Comparison of ENCODE assay signal across 22 cellular contexts in the genomic region with DNA sequence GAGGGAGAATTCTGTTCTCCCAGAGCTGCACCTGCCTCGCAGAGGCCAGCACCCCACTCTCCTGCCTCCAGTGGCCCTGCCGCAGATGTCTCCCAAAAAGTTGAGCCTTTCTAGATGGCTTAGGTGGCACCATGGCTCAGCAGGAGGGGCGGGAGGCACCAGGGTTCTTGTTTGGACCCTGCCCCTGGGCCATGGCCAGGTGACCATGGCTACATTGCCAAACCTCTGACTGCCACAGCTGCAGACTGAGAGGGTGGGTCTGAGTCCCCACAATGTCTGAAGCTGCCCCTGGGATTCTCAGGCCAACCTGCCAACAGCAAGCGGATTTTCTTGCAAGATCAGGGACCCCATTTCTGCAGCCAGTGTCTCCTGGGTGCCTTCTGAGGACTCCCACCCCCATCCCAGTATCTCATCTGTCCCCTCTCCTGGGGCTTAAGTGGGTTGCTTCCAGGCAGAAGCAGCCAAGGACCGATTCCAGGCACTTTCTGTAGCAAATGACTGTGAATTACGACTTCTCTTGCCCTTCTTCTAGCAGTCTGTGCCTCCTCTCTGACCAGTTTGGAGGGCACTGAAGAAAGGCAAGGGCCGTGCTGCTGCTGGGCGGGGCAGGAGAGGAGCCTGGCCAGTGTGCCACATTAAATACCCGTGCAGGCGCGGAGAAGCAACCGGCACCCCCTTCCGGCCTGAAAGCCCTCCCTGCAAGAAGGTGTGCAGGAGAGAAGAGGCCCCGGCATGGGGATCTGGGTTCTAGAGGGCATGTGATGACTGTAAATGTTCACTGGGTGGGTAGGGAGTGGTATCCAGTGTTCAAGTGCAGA. TPM values are rescaled to one million over a fixed set of nuclear protein-coding genes. Genes with fewer than 3 reads are reported as not detected.
DNase-seq lines count a peak whose midpoint lies in the region; ATAC-seq, FAIRE-seq and TF ChIP-seq lines count a peak whose summit lies in the region.
"Had no signal": no experiment of that assay in that cellular context is flagged by ENCODE, and none has a peak within 500 bp of the region (broad histone marks: within the 10 kb centered on the region; RNA-seq: fewer than 3 reads in every experiment).

No MANE protein-coding gene starts in this region.

- peaks cover 18% of the 10 kb centered on the region for H3K36me3 Mint-ChIP-seq in activated T-helper 2 cell treated with anti-CD3 and anti-CD28 coated beads, Interferon-gamma antibody, Interleukin-2, Interleukin-4, amounts not matched to agents 10 μg/mL and 5 μg/mL and 100 μg/mL, durations not matched to agents 14 hours and 24 hours and 36 hours (ENCODE audit: low read depth)

- no peaks in the 10 kb centered on the region for H3K27me3 ChIP-seq in BLaER1 treated with 17β-estradiol and CSF1 and Interleukin-3, amounts not matched to agents 10 nM and 100 nM
- H3K27me3 ChIP-seq in GM12878 (replicated peaks in 1 of 2; ENCODE audit: control insufficient read depth in 2 of 2, insufficient read depth in 2 of 2, low read length in 1 of 2) (no peaks in the 10 kb centered on the region), lower lobe of right lung (ENCODE audit: low read depth) (no peaks in the 10 kb centered on the region)
- H3K27me3 ChIP-seq: left lung, suprapubic skin had no signal

- H2AFZ ChIP-seq in GM12878 (ENCODE audit: control insufficient read depth, low read depth, low read length) = no peak overlapping the region
- H2AFZ ChIP-seq: PC-9 had no signal

- H3K9ac ChIP-seq in BLaER1 treated with 17β-estradiol and CSF1 and Interleukin-3, amounts not matched to agents 10 nM and 100 nM = no peak overlapping the region
- no peak overlapping the region for H3K9ac ChIP-seq in GM12878 (ENCODE audit: control insufficient read depth, insufficient read depth, low read length)

- no peak overlapping the region for H3K4me3 Mint-ChIP-seq in activated T-helper 2 cell treated with anti-CD3 and anti-CD28 coated beads, Interferon-gamma antibody, Interleukin-2, Interleukin-4, amounts not matched to agents 10 μg/mL and 5 μg/mL and 100 μg/mL, durations not matched to agents 14 hours and 24 hours and 36 hours (ENCODE audit: low read depth)
- H3K4me3 Mint-ChIP-seq: activated CD4-positive, alpha-beta memory T cell treated with anti-CD3 and anti-CD28 coated beads, Interleukin-2, amount 10 ng/mL, durations not matched to agents 7 days and 5 days; CD4-positive, alpha-beta T cell; endodermal cell had no signal

- no peak for FAIRE-seq in GM12878 (lab: Jason Lieb, UNC)
- FAIRE-seq: astrocyte, GM12891 had no signal

- H3K4me3 ChIP-seq in BLaER1 treated with 17β-estradiol and CSF1 and Interleukin-3, amounts not matched to agents 10 nM and 100 nM = no peak overlapping the region
- H3K4me3 ChIP-seq in GM12878 (no peak overlapping the region), lower lobe of right lung (no peak overlapping the region)
- H3K4me3 ChIP-seq: HAP-1, left lung, PC-9, suprapubic skin had no signal

- no peak for TF ChIP-seq RAD21 in GM12878 (IDR thresholded peaks at IDR 0.05; ENCODE audit: insufficient read depth, low read depth, low read length)

- H3K27ac Mint-ChIP-seq in activated T-helper 2 cell treated with anti-CD3 and anti-CD28 coated beads, Interferon-gamma antibody, Interleukin-2, Interleukin-4, amounts not matched to agents 10 μg/mL and 5 μg/mL and 100 μg/mL, durations not matched to agents 14 hours and 24 hours and 36 hours = no peak overlapping the region
- H3K27ac Mint-ChIP-seq: CD4-positive, alpha-beta T cell had no signal

- TF ChIP-seq CTCF in GM12878 (IDR thresholded peaks at IDR 0.05 in 2 of 3, conservative IDR thresholded peaks at IDR 0.05 in 1 of 3; ENCODE audit: control insufficient read depth in 2 of 3, extremely low read depth in 1 of 3, insufficient read depth in 1 of 3, low read depth in 3 of 3, low read length in 3 of 3) (no peak), lower lobe of right lung (IDR thresholded peaks at IDR 0.05) (no peak)

- H3K9me3 Mint-ChIP-seq in activated T-helper 2 cell treated with anti-CD3 and anti-CD28 coated beads, Interferon-gamma antibody, Interleukin-2, Interleukin-4, amounts not matched to agents 10 μg/mL and 5 μg/mL and 100 μg/mL, durations not matched to agents 14 hours and 24 hours and 36 hours = no peaks in the 10 kb centered on the region
- H3K9me3 Mint-ChIP-seq: activated CD4-positive, alpha-beta memory T cell treated with anti-CD3 and anti-CD28 coated beads, Interleukin-2, amount 10 ng/mL, durations not matched to agents 7 days and 5 days; activated naive CD4-positive, alpha-beta T cell treated with anti-CD3 and anti-CD28 coated beads, Interleukin-2, amount 50 U/mL, for 72 hours; CD4-positive, alpha-beta T cell; endodermal cell had no signal

- H3K27ac ChIP-seq in BLaER1 treated with 17β-estradiol and CSF1 and Interleukin-3, amounts not matched to agents 10 nM and 100 nM = no peak overlapping the region
- H3K27ac ChIP-seq in GM12878 (ENCODE audit: control insufficient read depth, insufficient read depth) = no peak overlapping the region
- peak overlapping the region; percentile 61 for H3K27ac ChIP-seq in lower lobe of right lung
- H3K27ac ChIP-seq: PC-9, suprapubic skin had no signal

- intact Hi-C loops in GM12878 (cut with micrococcal nuclease; ENCODE audit: unreplicated experiment) = no loop called here
- intact Hi-C loops in lower lobe of right lung (cut with DNase I) = no loop called here
- intact Hi-C loops in activated T-helper 2 cell treated with anti-CD3 and anti-CD28 coated beads, Interferon-gamma antibody, Interleukin-2, Interleukin-4, amounts not matched to agents 10 μg/mL and 5 μg/mL and 100 μg/mL, durations not matched to agents 14 hours and 24 hours and 36 hours (cut with micrococcal nuclease) = no loop called here

- CTCF ChIA-PET in GM12878 (lab: Yijun Ruan, JAX) = no interaction called here

- 0 out of 2 replicates have a peak, but pooled peaks have one; percentile 2 for TF ChIP-seq POLR2A in GM12878 (IDR thresholded peaks at IDR 0.05; ENCODE audit: low read depth, low read length)

- no peaks in the 10 kb centered on the region for H3K27me3 Mint-ChIP-seq in activated T-helper 2 cell treated with anti-CD3 and anti-CD28 coated beads, Interferon-gamma antibody, Interleukin-2, Interleukin-4, amounts not matched to agents 10 μg/mL and 5 μg/mL and 100 μg/mL, durations not matched to agents 14 hours and 24 hours and 36 hours (ENCODE audit: low read depth)
- H3K27me3 Mint-ChIP-seq: activated CD4-positive, alpha-beta memory T cell treated with anti-CD3 and anti-CD28 coated beads, Interleukin-2, amount 10 ng/mL, durations not matched to agents 7 days and 5 days; CD4-positive, alpha-beta T cell had no signal

- in situ Hi-C loops in GM12878 (cut with MboI) = no loop called here

- RAD21 ChIA-PET in GM12878 (lab: Charles Lee; ENCODE audit: unreplicated experiment) = no interaction called here

- TF ChIP-seq EP300 in GM12878 (IDR thresholded peaks at IDR 0.05; ENCODE audit: borderline replicate concordance in 1 of 2, control insufficient read depth in 1 of 2, low read depth in 2 of 2, low read length in 2 of 2) = no peak

- H3K4me1 Mint-ChIP-seq in activated T-helper 2 cell treated with anti-CD3 and anti-CD28 coated beads, Interferon-gamma antibody, Interleukin-2, Interleukin-4, amounts not matched to agents 10 μg/mL and 5 μg/mL and 100 μg/mL, durations not matched to agents 14 hours and 24 hours and 36 hours (ENCODE audit: low read depth) = peaks cover 5% of the 10 kb centered on the region
- H3K4me1 Mint-ChIP-seq: endodermal cell had no signal

- H3K9me3 ChIP-seq in BLaER1 treated with 17β-estradiol and CSF1 and Interleukin-3, amounts not matched to agents 10 nM and 100 nM (replicated peaks in 1 of 11) = no peaks in the 10 kb centered on the region
- H3K9me3 ChIP-seq in GM12878 (replicated peaks; ENCODE audit: control insufficient read depth, insufficient read depth, low read length) (no peaks in the 10 kb centered on the region), lower lobe of right lung (no peaks in the 10 kb centered on the region)
- H3K9me3 ChIP-seq: HAP-1, left lung, suprapubic skin had no signal

- H3K4me2 ChIP-seq in BLaER1 treated with 17β-estradiol and CSF1 and Interleukin-3, amounts not matched to agents 10 nM and 100 nM = peak overlapping the region in 7 of 11 experiments; percentile 56 to 87 (median 74); a peak in 11 of 22 replicates
- H3K4me2 ChIP-seq in GM12878 (ENCODE audit: control insufficient read depth, insufficient read depth) = no peak overlapping the region
- H3K4me2 ChIP-seq: PC-9 had no signal

- no peak for ATAC-seq in GM12878
- ATAC-seq in lower lobe of right lung = no peak
- no peak for ATAC-seq in HG03442 (IDR thresholded peaks at IDR 0.05; ENCODE audit: unreplicated experiment)
- no peak for ATAC-seq in HG02798 (IDR thresholded peaks at IDR 0.05; ENCODE audit: poor library complexity, unreplicated experiment)

- peaks cover 0 to 14% (median 5%) of the 10 kb centered on the region in 11 experiments; a peak in 4 of 22 replicates for H4K20me1 ChIP-seq in BLaER1 treated with 17β-estradiol and CSF1 and Interleukin-3, amounts not matched to agents 10 nM and 100 nM
- H4K20me1 ChIP-seq in GM12878 (ENCODE audit: control insufficient read depth, insufficient read depth) = no peaks in the 10 kb centered on the region

- TSS peak; percentile 66 for BruUV-seq in GM12878 (replicated peaks; lab: Mats Ljungman, UMichigan)

- DNase-seq in GM12878 (ENCODE audit: low read depth, low spot score) (no peak), lower lobe of right lung (no peak)
- no peak for DNase-seq in activated T-helper 2 cell treated with anti-CD3 and anti-CD28 coated beads, Interferon-gamma antibody, Interleukin-2, Interleukin-4, amounts not matched to agents 10 μg/mL and 5 μg/mL and 100 μg/mL, durations not matched to agents 14 hours and 24 hours and 36 hours (ENCODE audit: low spot score)
- DNase-seq: activated CD4-positive, alpha-beta memory T cell treated with anti-CD3 and anti-CD28 coated beads, Interleukin-2, amount 10 ng/mL, durations not matched to agents 7 days and 5 days; activated T-cell treated with anti-CD3 and anti-CD28 coated beads, Interleukin-2, amount 50 U/mL, for 48 hours; CD4-positive, alpha-beta T cell; endodermal cell; glutamatergic neuron; left lung; NCI-H187; NCI-H2227 treated with DMSO at 0.1 percent for 48 hours; NCI-H774; nucleus accumbens; PC-9 had no signal

- H3K79me2 ChIP-seq in GM12878 (ENCODE audit: control insufficient read depth, insufficient read depth, low read length) = no peaks in the 10 kb centered on the region

- peaks cover 10 to 43% (median 25%) of the 10 kb centered on the region in 10 experiments for H3K4me1 ChIP-seq in BLaER1 treated with 17β-estradiol and CSF1 and Interleukin-3, amounts not matched to agents 10 nM and 100 nM
- no peaks in the 10 kb centered on the region for H3K4me1 ChIP-seq in GM12878 (ENCODE audit: control insufficient read depth, insufficient read depth, low read length)
- peaks cover 28% of the 10 kb centered on the region for H3K4me1 ChIP-seq in lower lobe of right lung
- H3K4me1 ChIP-seq: HAP-1 had no signal

- peaks cover 57 to 69% (median 63%) of the 10 kb centered on the region in 11 experiments for H3K36me3 ChIP-seq in BLaER1 treated with 17β-estradiol and CSF1 and Interleukin-3, amounts not matched to agents 10 nM and 100 nM
- H3K36me3 ChIP-seq in GM12878 (ENCODE audit: control insufficient read depth in 2 of 2, insufficient read depth in 2 of 2, low read length in 1 of 2) (peaks cover 11 to 15% of the 10 kb centered on the region in 2 experiments; a peak in 3 of 4 replicates), lower lobe of right lung (peaks cover 55% of the 10 kb centered on the region)

- WGBS in GM12878 (ENCODE audit: insufficient coverage, insufficient replicate concordance, low lambda C conversion rate, missing lambda C conversion rate) = 87% methylated on average over 14 of the region's 14 CpGs

- SMC1A ChIA-PET in GM12878 (lab: Charles Lee; ENCODE audit: uncharacterized antibody, unreplicated experiment) = no interaction called here

- POLR2A ChIA-PET in GM12878 (lab: Charles Lee) = interaction anchor here (0.5 kb wide), 1 partner anchor 11 kb away, joined by 4 read pairs; no protein-coding TSS in a partner anchor

RNA-seq across cellular contexts. Expression of a gene that starts 22.5 kb away (rescaled TPM):
- 3.6 and 4.0 TPM in 2 replicates for total RNA-seq in GM12878 (2013; cell fraction: nucleolus; rRNA removed)
- 18.3 and 22.1 TPM in 2 replicates for total RNA-seq in GM12878 (2014; rRNA removed)
- total RNA-seq in GM12878 (2014; rRNA removed; fragmentation: Illumina TruSeq; extraction: Trizol) = 7.6 and 8.6 TPM in 2 replicates
- 21.7 and 23.9 TPM in 2 replicates for total RNA-seq in GM12878 (2021)
- polyA plus RNA-seq in GM12878 (2011; ENCODE audit: low read depth) = 8.6 TPM
- polyA plus RNA-seq in GM12878 (2011; rRNA removed) = 7.0 and 16.7 TPM in 2 replicates
- polyA plus RNA-seq in GM12878 (2011; cell fraction: cytosol; rRNA removed) = 17.2 and 19.0 TPM in 2 replicates
- polyA plus RNA-seq in GM12878 (2011; cell fraction: nucleus; rRNA removed) = 15.9 and 16.1 TPM in 2 replicates
- 14.6 and 17.5 TPM in 2 replicates for polyA plus RNA-seq in GM12878 (2012)
- 6.9 and 13.4 TPM in 2 replicates for polyA plus RNA-seq in GM12878 (2014; fragmentation: Illumina TruSeq; extraction: Trizol)
- 1 to 10 TPM; 1.5 to 2.7 TPM for polyA plus RNA-seq in GM12878 (2014; fragmentation: Nextera tagmentation; extraction: Ambion mirVana)
- 19.0 and 21.7 TPM in 2 replicates for polyA plus RNA-seq in GM12878 (2014; rRNA removed)
- polyA plus RNA-seq in GM12878 (2016; fragmentation: Nextera tagmentation; extraction: Ambion mirVana) = 10 to 100 TPM; 33.0 to 40.9 TPM
- 13.8 and 20.2 TPM in 2 replicates for polyA minus RNA-seq in GM12878 (2011; rRNA and poly(A)+ RNA removed)
- 8.0 and 9.6 TPM in 2 replicates for polyA minus RNA-seq in GM12878 (2011; cell fraction: cytosol; rRNA and poly(A)+ RNA removed)
- polyA minus RNA-seq in GM12878 (2011; cell fraction: nucleus; rRNA and poly(A)+ RNA removed) = 4.2 and 5.7 TPM in 2 replicates
- total RNA-seq in lower lobe of right lung = 13.1 TPM
- 7.1 and 7.9 TPM in 2 replicates for total RNA-seq in activated T-helper 2 cell treated with anti-CD3 and anti-CD28 coated beads, Interferon-gamma antibody, Interleukin-2, Interleukin-4, amounts not matched to agents 10 μg/mL and 5 μg/mL and 100 μg/mL, durations not matched to agents 14 hours and 24 hours and 36 hours

RNA-seq across cellular contexts. Expression of a gene that starts 45.9 kb away (rescaled TPM):
- 29.9 and 31.3 TPM in 2 replicates for total RNA-seq in GM12878 (2013; cell fraction: nucleolus; rRNA removed)
- 515 and 527 TPM in 2 replicates for total RNA-seq in GM12878 (2014; rRNA removed)
- total RNA-seq in GM12878 (2014; rRNA removed; fragmentation: Illumina TruSeq; extraction: Trizol) = 256 and 286 TPM in 2 replicates
- total RNA-seq in GM12878 (2021) = 314 and 320 TPM in 2 replicates
- polyA plus RNA-seq in GM12878 (2011; ENCODE audit: low read depth) = 210 TPM
- 279 and 352 TPM in 2 replicates for polyA plus RNA-seq in GM12878 (2011; rRNA removed)
- 259 and 347 TPM in 2 replicates for polyA plus RNA-seq in GM12878 (2011; cell fraction: cytosol; rRNA removed)
- 205 and 266 TPM in 2 replicates for polyA plus RNA-seq in GM12878 (2011; cell fraction: nucleus; rRNA removed)
- 407 and 585 TPM in 2 replicates for polyA plus RNA-seq in GM12878 (2012)
- polyA plus RNA-seq in GM12878 (2014; fragmentation: Illumina TruSeq; extraction: Trizol) = 146 and 253 TPM in 2 replicates
- 100 to 1,000 TPM; 296 to 883 TPM for polyA plus RNA-seq in GM12878 (2014; fragmentation: Nextera tagmentation; extraction: Ambion mirVana)
- polyA plus RNA-seq in GM12878 (2014; rRNA removed) = 892 and 1,008 TPM in 2 replicates
- 1,000 to 10,000 TPM; 1,209 to 1,210 TPM for polyA plus RNA-seq in GM12878 (2016; fragmentation: Nextera tagmentation; extraction: Ambion mirVana)
- polyA minus RNA-seq in GM12878 (2011; rRNA and poly(A)+ RNA removed) = 45.1 and 56.3 TPM in 2 replicates
- 40.3 and 46.8 TPM in 2 replicates for polyA minus RNA-seq in GM12878 (2011; cell fraction: cytosol; rRNA and poly(A)+ RNA removed)
- 29.7 and 52.8 TPM in 2 replicates for polyA minus RNA-seq in GM12878 (2011; cell fraction: nucleus; rRNA and poly(A)+ RNA removed)
- total RNA-seq in lower lobe of right lung = 109 TPM
- total RNA-seq in activated T-helper 2 cell treated with anti-CD3 and anti-CD28 coated beads, Interferon-gamma antibody, Interleukin-2, Interleukin-4, amounts not matched to agents 10 μg/mL and 5 μg/mL and 100 μg/mL, durations not matched to agents 14 hours and 24 hours and 36 hours = 134 and 137 TPM in 2 replicates

RNA-seq across cellular contexts. Expression of a gene that starts 47.0 kb away (rescaled TPM):
- 9.5 and 11.8 TPM in 2 replicates for total RNA-seq in GM12878 (2013; cell fraction: nucleolus; rRNA removed)
- total RNA-seq in GM12878 (2014; rRNA removed) (24.1 and 24.9 TPM in 2 replicates), GM12878 (2014; rRNA removed; fragmentation: Illumina TruSeq; extraction: Trizol) (21.2 and 23.9 TPM in 2 replicates), GM12878 (2021) (19.3 and 21.9 TPM in 2 replicates), lower lobe of right lung (12.6 TPM)
- 14.2 TPM for polyA plus RNA-seq in GM12878 (2011; ENCODE audit: low read depth)
- polyA plus RNA-seq in GM12878 (2011; rRNA removed) (42.2 and 45.7 TPM in 2 replicates), GM12878 (2014; fragmentation: Illumina TruSeq; extraction: Trizol) (28.1 and 33.5 TPM in 2 replicates), GM12878 (2014; fragmentation: Nextera tagmentation; extraction: Ambion mirVana) (10 to 100 TPM; 31.3 to 33.3 TPM), GM12878 (2014; rRNA removed) (20.9 and 22.1 TPM in 2 replicates), GM12878 (2016; fragmentation: Nextera tagmentation; extraction: Ambion mirVana) (10 to 100 TPM; 23.1 to 25.7 TPM)
- 58.9 and 63.9 TPM in 2 replicates for polyA plus RNA-seq in GM12878 (2011; cell fraction: cytosol; rRNA removed)
- 44.0 and 46.6 TPM in 2 replicates for polyA plus RNA-seq in GM12878 (2011; cell fraction: nucleus; rRNA removed)
- 15.1 and 20.4 TPM in 2 replicates for polyA plus RNA-seq in GM12878 (2012)
- polyA minus RNA-seq in GM12878 (2011; rRNA and poly(A)+ RNA removed) = 132 and 144 TPM in 2 replicates
- 21.4 and 21.5 TPM in 2 replicates for polyA minus RNA-seq in GM12878 (2011; cell fraction: cytosol; rRNA and poly(A)+ RNA removed)
- 8.7 and 12.5 TPM in 2 replicates for polyA minus RNA-seq in GM12878 (2011; cell fraction: nucleus; rRNA and poly(A)+ RNA removed)
- 18.2 and 18.5 TPM in 2 replicates for total RNA-seq in activated T-helper 2 cell treated with anti-CD3 and anti-CD28 coated beads, Interferon-gamma antibody, Interleukin-2, Interleukin-4, amounts not matched to agents 10 μg/mL and 5 μg/mL and 100 μg/mL, durations not matched to agents 14 hours and 24 hours and 36 hours

RNA-seq across cellular contexts. Expression of a gene that starts 49.0 kb away (rescaled TPM):
- total RNA-seq in GM12878 (2013; cell fraction: nucleolus; rRNA removed) = 26.2 and 27.8 TPM in 2 replicates
- 91.2 and 109 TPM in 2 replicates for total RNA-seq in GM12878 (2014; rRNA removed)
- 152 and 155 TPM in 2 replicates for total RNA-seq in GM12878 (2014; rRNA removed; fragmentation: Illumina TruSeq; extraction: Trizol)
- total RNA-seq in GM12878 (2021) = 109 and 111 TPM in 2 replicates
- polyA plus RNA-seq in GM12878 (2011; ENCODE audit: low read depth) = 61.0 TPM
- polyA plus RNA-seq in GM12878 (2011; rRNA removed) = 137 and 176 TPM in 2 replicates
- polyA plus RNA-seq in GM12878 (2011; cell fraction: cytosol; rRNA removed) = 84.8 and 92.1 TPM in 2 replicates
- polyA plus RNA-seq in GM12878 (2011; cell fraction: nucleus; rRNA removed) = 59.2 and 72.5 TPM in 2 replicates
- 68.0 and 82.9 TPM in 2 replicates for polyA plus RNA-seq in GM12878 (2012)
- 251 and 323 TPM in 2 replicates for polyA plus RNA-seq in GM12878 (2014; fragmentation: Illumina TruSeq; extraction: Trizol)
- polyA plus RNA-seq in GM12878 (2014; fragmentation: Nextera tagmentation; extraction: Ambion mirVana) = 100 to 1,000 TPM; 209 to 296 TPM
- polyA plus RNA-seq in GM12878 (2014; rRNA removed) = 95.0 and 106 TPM in 2 replicates
- 100 to 1,000 TPM; 149 to 155 TPM for polyA plus RNA-seq in GM12878 (2016; fragmentation: Nextera tagmentation; extraction: Ambion mirVana)
- 36.3 and 42.2 TPM in 2 replicates for polyA minus RNA-seq in GM12878 (2011; rRNA and poly(A)+ RNA removed)
- polyA minus RNA-seq in GM12878 (2011; cell fraction: cytosol; rRNA and poly(A)+ RNA removed) = 14.1 and 15.9 TPM in 2 replicates
- polyA minus RNA-seq in GM12878 (2011; cell fraction: nucleus; rRNA and poly(A)+ RNA removed) = 8.7 and 16.1 TPM in 2 replicates
- total RNA-seq in lower lobe of right lung = 68.9 TPM
- total RNA-seq in activated T-helper 2 cell treated with anti-CD3 and anti-CD28 coated beads, Interferon-gamma antibody, Interleukin-2, Interleukin-4, amounts not matched to agents 10 μg/mL and 5 μg/mL and 100 μg/mL, durations not matched to agents 14 hours and 24 hours and 36 hours = 96.2 and 98.9 TPM in 2 replicates
